ENCODE assay signal across 1 cellular context in the genomic region with DNA sequence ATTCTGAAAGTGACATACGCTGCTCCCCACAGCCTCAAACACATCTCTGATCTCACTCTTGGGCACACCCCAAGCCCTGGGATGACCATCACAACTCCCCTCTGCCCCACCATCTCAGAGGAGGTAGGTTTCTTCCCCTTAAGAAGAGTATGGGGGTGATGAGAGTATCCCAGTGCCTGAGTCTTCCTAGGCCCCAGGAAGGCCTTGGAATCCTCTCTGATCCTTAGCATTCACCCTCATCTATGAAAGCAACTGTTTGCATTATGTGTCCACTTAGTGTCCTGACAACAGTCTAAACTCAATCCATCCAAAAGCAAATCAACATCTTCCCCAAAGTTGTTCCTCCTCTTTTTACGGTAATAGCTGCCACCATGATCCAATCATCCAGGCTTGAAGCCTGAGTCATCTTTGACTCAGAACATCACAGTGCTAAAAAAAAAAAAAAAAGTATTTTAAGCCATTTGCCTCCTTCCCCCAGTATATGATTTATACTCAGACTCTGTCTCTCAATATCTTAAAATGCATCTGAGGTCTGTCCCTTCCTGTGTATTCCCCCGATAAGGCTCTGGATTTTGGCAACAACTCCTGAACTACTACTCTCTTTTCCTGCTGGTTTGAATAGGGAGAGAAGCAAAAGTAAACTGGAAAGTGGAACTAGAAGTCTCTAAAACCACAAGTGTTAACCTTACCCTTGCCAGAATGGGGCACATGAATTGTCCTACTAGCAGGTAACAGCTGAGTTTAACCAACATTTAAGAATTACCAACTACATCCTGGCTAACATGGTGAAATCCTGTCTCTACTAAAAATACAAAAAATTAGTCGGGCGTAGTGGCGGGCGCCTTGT.
TF ChIP-seq lines count a peak whose summit lies in the region.

No MANE protein-coding gene starts in this region.

TF ChIP-seq in SK-N-SH treated with all-trans-retinoic acid at 6 μM for 48 hours, 23 proteins besides CTCF, POLR2A, EP300 and RAD21 (continued from another document):
- TF ChIP-seq, protein P1, sequence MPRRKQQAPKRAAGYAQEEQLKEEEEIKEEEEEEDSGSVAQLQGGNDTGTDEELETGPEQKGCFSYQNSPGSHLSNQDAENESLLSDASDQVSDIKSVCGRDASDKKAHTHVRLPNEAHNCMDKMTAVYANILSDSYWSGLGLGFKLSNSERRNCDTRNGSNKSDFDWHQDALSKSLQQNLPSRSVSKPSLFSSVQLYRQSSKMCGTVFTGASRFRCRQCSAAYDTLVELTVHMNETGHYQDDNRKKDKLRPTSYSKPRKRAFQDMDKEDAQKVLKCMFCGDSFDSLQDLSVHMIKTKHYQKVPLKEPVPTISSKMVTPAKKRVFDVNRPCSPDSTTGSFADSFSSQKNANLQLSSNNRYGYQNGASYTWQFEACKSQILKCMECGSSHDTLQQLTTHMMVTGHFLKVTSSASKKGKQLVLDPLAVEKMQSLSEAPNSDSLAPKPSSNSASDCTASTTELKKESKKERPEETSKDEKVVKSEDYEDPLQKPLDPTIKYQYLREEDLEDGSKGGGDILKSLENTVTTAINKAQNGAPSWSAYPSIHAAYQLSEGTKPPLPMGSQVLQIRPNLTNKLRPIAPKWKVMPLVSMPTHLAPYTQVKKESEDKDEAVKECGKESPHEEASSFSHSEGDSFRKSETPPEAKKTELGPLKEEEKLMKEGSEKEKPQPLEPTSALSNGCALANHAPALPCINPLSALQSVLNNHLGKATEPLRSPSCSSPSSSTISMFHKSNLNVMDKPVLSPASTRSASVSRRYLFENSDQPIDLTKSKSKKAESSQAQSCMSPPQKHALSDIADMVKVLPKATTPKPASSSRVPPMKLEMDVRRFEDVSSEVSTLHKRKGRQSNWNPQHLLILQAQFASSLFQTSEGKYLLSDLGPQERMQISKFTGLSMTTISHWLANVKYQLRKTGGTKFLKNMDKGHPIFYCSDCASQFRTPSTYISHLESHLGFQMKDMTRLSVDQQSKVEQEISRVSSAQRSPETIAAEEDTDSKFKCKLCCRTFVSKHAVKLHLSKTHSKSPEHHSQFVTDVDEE (CRISPR knock-in tag; IDR thresholded peaks at IDR 0.05): 0 out of 2 replicates have a peak, but pooled peaks have one; percentile 9
- TF ChIP-seq TCF4 (CRISPR knock-in tag; IDR thresholded peaks at IDR 0.05; ENCODE audit: borderline replicate concordance): peak; percentile 49; the same call in 1 of the 2 replicates
- no peak for TF ChIP-seq ARNTL (CRISPR knock-in tag; IDR thresholded peaks at IDR 0.05; ENCODE audit: borderline replicate concordance, low read depth)
